In the genomic region with DNA sequence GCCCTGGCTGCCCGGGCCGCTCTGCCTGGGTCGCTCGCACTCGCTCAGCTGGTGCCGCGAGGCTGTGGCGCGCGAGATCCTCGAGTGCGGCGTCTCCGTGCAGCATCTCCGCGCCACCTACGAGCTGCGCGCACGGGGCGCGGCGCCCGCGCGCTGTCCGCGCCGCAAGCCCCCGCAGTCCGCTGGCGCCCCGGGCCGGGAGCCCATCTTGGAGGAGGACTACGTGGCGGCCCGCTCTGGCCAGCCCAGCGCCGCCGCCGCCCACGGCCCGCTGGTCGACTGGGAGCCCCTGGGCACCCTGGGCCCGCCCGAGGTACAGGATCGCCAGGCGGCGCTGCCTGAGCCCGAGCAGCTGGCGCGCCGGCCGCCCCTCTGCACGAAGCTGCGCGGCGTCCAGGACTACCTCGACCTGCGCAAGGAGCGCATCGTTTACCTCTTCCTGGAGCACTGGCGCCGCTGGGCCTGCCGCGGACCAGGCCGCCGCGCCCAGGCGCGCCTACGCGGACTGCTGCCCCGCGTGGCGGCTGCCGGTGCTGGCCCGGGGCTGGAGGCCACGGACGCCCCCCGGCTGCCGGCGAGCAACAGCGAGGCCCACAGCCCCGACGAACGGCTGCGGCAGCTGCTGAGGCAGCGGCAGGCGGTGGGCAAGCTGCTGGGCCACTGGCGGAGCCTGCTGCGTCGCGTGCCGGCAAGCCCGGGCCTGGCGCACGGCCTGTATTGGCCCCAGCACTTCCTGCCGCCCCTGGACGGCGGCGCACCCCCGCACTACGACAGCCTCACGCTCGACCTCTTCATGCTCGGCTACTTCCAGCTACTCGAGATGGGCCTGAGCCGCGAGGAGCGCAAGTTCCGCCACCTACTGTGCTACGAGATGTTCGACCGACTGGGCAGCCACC, we compare ENCODE assay signal across 12 cellular contexts. TPM values are rescaled to one million over a fixed set of nuclear protein-coding genes. Genes with fewer than 3 reads are reported as not detected.
DNase-seq lines count a peak whose midpoint lies in the region; TF ChIP-seq lines count a peak whose summit lies in the region.
"Had no signal": no experiment of that assay in that cellular context is flagged by ENCODE, and none has a peak within 500 bp of the region (broad histone marks: within the 10 kb centered on the region; RNA-seq: fewer than 3 reads in every experiment).

No MANE protein-coding gene starts in this region.

- H3K36me3 Mint-ChIP-seq in activated T-cell treated with anti-CD3 and anti-CD28 coated beads, Interleukin-2, amount 50 U/mL, for 24 hours (ENCODE audit: low read depth), result no peaks in the 10 kb centered on the region

- no peak overlapping the region for H3K4me3 Mint-ChIP-seq in activated T-cell treated with anti-CD3 and anti-CD28 coated beads, Interleukin-2, amount 50 U/mL, for 24 hours

- H3K27me3 ChIP-seq in left ventricle myocardium inferior (ENCODE audit: low read depth) (peaks cover 100% of the 10 kb centered on the region), right atrium auricular region (peaks cover 0 to 19% of the 10 kb centered on the region in 2 donors), spleen (replicated peaks in 1 of 7) (peaks cover 0 to 97% (median 56%) of the 10 kb centered on the region in 7 donors)

- DNase-seq in left ventricle myocardium inferior (no peak), right atrium auricular region (ENCODE audit: low spot score) (no peak), fibroblast of pulmonary artery (ENCODE audit: low read depth) (peak; percentile 25), GOT3 (lab: John Stamatoyannopoulos, UW) (no peak), spleen (no peak), NCI-H2081 (lab: John Stamatoyannopoulos, UW) (no peak)
- DNase-seq in activated T-cell treated with anti-CD3 and anti-CD28 coated beads, Interleukin-2, amount 50 U/mL, for 24 hours, result peak; percentile 66
- peak; percentile 36 for DNase-seq in stimulated activated naive CD4-positive, alpha-beta T cell treated with Interleukin-2 at 50 U/mL for 16 hours (lab: John Stamatoyannopoulos, UW)
- DNase-seq: NCI-H146, occipital lobe had no signal

- H3K4me3 ChIP-seq in left ventricle myocardium inferior (peak overlapping the region; percentile 29), right atrium auricular region (peak overlapping the region in 1 of 2 donors; percentile 11), fibroblast of pulmonary artery (replicated peaks; ENCODE audit: low read depth, low read length) (no peak overlapping the region), spleen (peak overlapping the region in 3 of 8 donors; percentile 0 to 51 (median 2))

- intact Hi-C loops in left ventricle myocardium inferior (cut with micrococcal nuclease), result no loop called here
- intact Hi-C loops in spleen (cut with DNase I; ENCODE audit: low total_unique reads), result no loop called here

- H3K27me3 Mint-ChIP-seq in activated T-cell treated with anti-CD3 and anti-CD28 coated beads, Interleukin-2, amount 50 U/mL, for 24 hours, result peaks cover 50% of the 10 kb centered on the region

- H3K27ac Mint-ChIP-seq in activated T-cell treated with anti-CD3 and anti-CD28 coated beads, Interleukin-2, amount 50 U/mL, for 24 hours, result no peak overlapping the region

- H3K9me3 Mint-ChIP-seq in activated T-cell treated with anti-CD3 and anti-CD28 coated beads, Interleukin-2, amount 50 U/mL, for 24 hours, result no peaks in the 10 kb centered on the region

- H3K4me1 Mint-ChIP-seq in activated T-cell treated with anti-CD3 and anti-CD28 coated beads, Interleukin-2, amount 50 U/mL, for 24 hours (ENCODE audit: low read depth), result peaks cover 25% of the 10 kb centered on the region

- peaks cover 24% of the 10 kb centered on the region for H3K4me1 ChIP-seq in left ventricle myocardium inferior
- H3K4me1 ChIP-seq in right atrium auricular region, result peaks cover 0 to 19% of the 10 kb centered on the region in 2 donors
- H3K4me1 ChIP-seq in spleen, result peaks cover 4 to 36% (median 22%) of the 10 kb centered on the region in 6 donors
- H3K4me1 ChIP-seq: BE2C had no signal

- no peaks in the 10 kb centered on the region for H3K9me3 ChIP-seq in left ventricle myocardium inferior (replicated peaks)
- no peaks in the 10 kb centered on the region for H3K9me3 ChIP-seq in right atrium auricular region
- H3K9me3 ChIP-seq in spleen, result no peaks in the 10 kb centered on the region
- H3K9me3 ChIP-seq: BE2C had no signal

- no peak for TF ChIP-seq POLR2A in spleen (IDR thresholded peaks at IDR 0.05)

- H3K36me3 ChIP-seq in left ventricle myocardium inferior, result no peaks in the 10 kb centered on the region
- H3K36me3 ChIP-seq in right atrium auricular region, result no peaks in the 10 kb centered on the region
- H3K36me3 ChIP-seq in spleen, result no peaks in the 10 kb centered on the region
- H3K36me3 ChIP-seq: BE2C had no signal

- WGBS in spleen, 5 donors, result 3 to 15% (median 3%) methylated on average over 28 to 115 of the region's 115 CpGs

- H3K27ac ChIP-seq in left ventricle myocardium inferior (replicated peaks), result no peak overlapping the region
- no peak overlapping the region for H3K27ac ChIP-seq in right atrium auricular region
- no peak overlapping the region for H3K27ac ChIP-seq in spleen

- TF ChIP-seq CTCF in left ventricle myocardium inferior (IDR thresholded peaks at IDR 0.05; ENCODE audit: borderline replicate concordance) (peak; percentile 30), right atrium auricular region (IDR thresholded peaks at IDR 0.05) (no peak), fibroblast of pulmonary artery (IDR thresholded peaks at IDR 0.05; ENCODE audit: low read length, missing control alignments) (no peak), spleen (IDR thresholded peaks at IDR 0.05 in 8 of 11, conservative IDR thresholded peaks at IDR 0.05 in 3 of 11) (peak in 1 of 11 experiments; percentile 1)

RNA-seq across cellular contexts. Expression of gene TNFRSF25, which starts 10.9 kb away (rescaled TPM):
- total RNA-seq in left ventricle myocardium inferior (12.6 TPM), right atrium auricular region (1 to 10 TPM; 4.4 to 7.4 TPM), spleen (100 to 1,000 TPM in 1 of 7 donors, 10 to 100 TPM in 6; 39.7 to 103 (median 65.4) TPM)
- polyA plus RNA-seq in spleen, result 100 to 1,000 TPM in 2 of 3 donors, 10 to 100 TPM in 1; 30.9 to 147 (median 102) TPM

RNA-seq across cellular contexts. Expression of gene ESPN, which starts 30.5 kb away (rescaled TPM):
- 0.41 TPM for total RNA-seq in left ventricle myocardium inferior
- total RNA-seq in right atrium auricular region, result under 1 TPM in 1 of 2 donors, not detected in 1; 0.47 TPM
- total RNA-seq in spleen, result 1 to 10 TPM in 4 of 7 donors, under 1 TPM in 2, not detected in 1; 0.43 to 6.0 (median 1.5) TPM
- under 1 TPM; 0.26 to 0.54 (median 0.50) TPM for polyA plus RNA-seq in spleen
- total RNA-seq: occipital lobe, RPMI7951 had no signal

RNA-seq across cellular contexts. Expression of gene HES2, which starts 35.4 kb away (rescaled TPM):
- not detected for total RNA-seq in left ventricle myocardium inferior
- not detected for total RNA-seq in right atrium auricular region
- total RNA-seq in spleen, result under 1 TPM in 2 of 7 donors, not detected in 5; 0.22 to 0.26 TPM
- 1 to 10 TPM in 1 of 3 donors, under 1 TPM in 1, not detected in 1; 0.02 to 1.3 TPM for polyA plus RNA-seq in spleen

RNA-seq across cellular contexts. Expression of gene PLEKHG5, which starts 36.4 kb away (rescaled TPM):
- total RNA-seq in left ventricle myocardium inferior, result 16.2 TPM
- 1 to 10 TPM; 7.0 to 7.9 TPM for total RNA-seq in right atrium auricular region
- total RNA-seq in spleen, result 100 to 1,000 TPM in 1 of 7 donors, 10 to 100 TPM in 6; 34.7 to 120 (median 60.1) TPM
- polyA plus RNA-seq in spleen, result 10 to 100 TPM in 2 of 3 donors, 1 to 10 TPM in 1; 6.4 to 66.9 (median 29.7) TPM

Comparison
In these comparisons a context has a peak if more than half of its experiments do, and no peak if none do; other contexts are left out.
1. DNase-seq: peak in activated T-cell treated with anti-CD3 and anti-CD28 coated beads, Interleukin-2, amount 50 U/mL, for 24 hours (single experiment), fibroblast of pulmonary artery (single experiment) and stimulated activated naive CD4-positive, alpha-beta T cell treated with Interleukin-2 at 50 U/mL for 16 hours (single experiment); none in left ventricle myocardium inferior (single experiment), right atrium auricular region (single experiment), GOT3 (single experiment), spleen (single experiment) and NCI-H2081 (0 of 2).